9 cellular contexts compared by ENCODE assay signal in the genomic region with DNA sequence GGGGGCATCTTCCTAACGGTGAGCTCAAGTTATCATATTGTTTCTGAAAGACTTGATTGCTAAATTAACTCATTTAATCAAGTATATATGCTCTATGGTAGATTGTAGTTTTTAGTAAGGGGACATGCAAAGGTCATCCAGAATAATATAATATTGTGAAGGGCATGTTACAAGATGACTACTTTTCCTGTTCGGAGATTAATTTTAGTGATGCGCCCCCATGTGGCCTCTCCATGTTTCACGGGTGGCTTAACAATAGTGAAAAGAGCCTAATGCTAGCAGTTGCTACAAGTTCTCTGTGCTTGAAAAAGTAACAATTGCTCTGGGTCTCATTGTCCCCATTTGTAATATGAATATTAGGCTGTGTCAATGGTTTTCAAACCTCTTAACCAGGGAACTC. TPM values are rescaled to one million over a fixed set of nuclear protein-coding genes. Genes with fewer than 3 reads are reported as not detected.
DNase-seq lines count a peak whose midpoint lies in the region; ATAC-seq and TF ChIP-seq lines count a peak whose summit lies in the region.
"Had no signal": no experiment of that assay in that cellular context is flagged by ENCODE, and none has a peak within 500 bp of the region (broad histone marks: within the 10 kb centered on the region; RNA-seq: fewer than 3 reads in every experiment).

No MANE protein-coding gene starts in this region.

- H3K14ac ChIP-seq in mesenchymal stem cell (ENCODE audit: low read length in 2 of 2), result no peak overlapping the region

- H2BK120ac ChIP-seq in mesenchymal stem cell (ENCODE audit: low read depth, low read length), result no peak overlapping the region

- H3K9me3 ChIP-seq in mesenchymal stem cell (ENCODE audit: control insufficient read depth, low read length), result no peaks in the 10 kb centered on the region

- no peak overlapping the region for H2AK5ac ChIP-seq in mesenchymal stem cell (ENCODE audit: low read length, severe bottlenecking)

- no peak overlapping the region for H2AFZ ChIP-seq in mesenchymal stem cell (ENCODE audit: low read depth, low read length)

- H3K9me3 Mint-ChIP-seq in T-helper 2 cell treated with Interferon-gamma antibody and Interleukin-4, amounts not matched to agents 5 μg/mL and 100 μg/mL, for 36 hours, result no peaks in the 10 kb centered on the region
- H3K9me3 Mint-ChIP-seq in MCF 10A (ENCODE audit: unreplicated experiment) (no peaks in the 10 kb centered on the region), type B pancreatic cell (no peaks in the 10 kb centered on the region)

- H3K36me3 ChIP-seq in mesenchymal stem cell (ENCODE audit: control insufficient read depth in 1 of 2, insufficient read depth in 2 of 2, low read depth in 1 of 2, low read length in 2 of 2), result no peaks in the 10 kb centered on the region

- no peak overlapping the region for H3K4ac ChIP-seq in mesenchymal stem cell (ENCODE audit: low read depth in 1 of 2, low read length in 2 of 2)

- no peak overlapping the region for H2BK12ac ChIP-seq in mesenchymal stem cell (ENCODE audit: low read length in 2 of 2)

- intact Hi-C loops in MCF 10A (cut with micrococcal nuclease), result loop anchor here (1.0 to 5.0 kb wide), 2 partner anchors 232 to 1215 kb away; no protein-coding TSS in a partner anchor

- no peak overlapping the region for H3K27ac ChIP-seq in mesenchymal stem cell (ENCODE audit: low read length, poor library complexity, severe bottlenecking)

- BruUV-seq in MCF 10A (replicated peaks; lab: Mats Ljungman, UMichigan), result no TSS peak

- peak; percentile 32 for DNase-seq in EH (ENCODE audit: low read depth)
- peak; percentile 3 for DNase-seq in T-helper 2 cell treated with Interferon-gamma antibody and Interleukin-4, amounts not matched to agents 5 μg/mL and 100 μg/mL, for 36 hours (ENCODE audit: low spot score)
- peak; percentile 47 for DNase-seq in MCF 10A (ENCODE audit: unreplicated experiment)
- peak; percentile 10 for DNase-seq in mesenchymal stem cell
- DNase-seq in type B pancreatic cell (ENCODE audit: extremely low spot score, unreplicated experiment), result no peak
- DNase-seq in HuH-7 (ENCODE audit: low spot score), result no peak
- DNase-seq in SKM-1 treated with dmso at 0.1 percent for 144 hours (lab: John Stamatoyannopoulos, UW; ENCODE audit: unreplicated experiment), result no peak

- no peak overlapping the region for H4K8ac ChIP-seq in mesenchymal stem cell (ENCODE audit: low read length)

- H2BK5ac ChIP-seq in mesenchymal stem cell (ENCODE audit: low read depth, low read length, poor library complexity, severe bottlenecking), result no peak overlapping the region

- CTCF ChIA-PET in MCF 10A (lab: Yijun Ruan, JAX), result interaction anchor here (0.7 to 2.9 kb wide), 12 partner anchors 11 to 1216 kb away, joined by 3 to 15 read pairs (median 3); partner anchors contain the start of gene SMPX

- peaks cover 0 to 2% of the 10 kb centered on the region in 2 experiments for H3K27me3 ChIP-seq in mesenchymal stem cell (ENCODE audit: control insufficient read depth in 1 of 2, insufficient read depth in 1 of 2, low read length in 2 of 2)

- H3K27me3 Mint-ChIP-seq in T-helper 2 cell treated with Interferon-gamma antibody and Interleukin-4, amounts not matched to agents 5 μg/mL and 100 μg/mL, for 36 hours (ENCODE audit: low read depth), result peaks cover 16% of the 10 kb centered on the region
- H3K27me3 Mint-ChIP-seq in MCF 10A (ENCODE audit: insufficient read depth, unreplicated experiment) (peaks cover 72% of the 10 kb centered on the region), type B pancreatic cell (peaks cover 14% of the 10 kb centered on the region)

- no peak overlapping the region for H3K9ac ChIP-seq in mesenchymal stem cell (ENCODE audit: low read length)

- no peak overlapping the region for H3K18ac ChIP-seq in mesenchymal stem cell (ENCODE audit: low read depth in 1 of 2, low read length in 2 of 2)

- no peak overlapping the region for H2BK15ac ChIP-seq in mesenchymal stem cell (ENCODE audit: low read depth, poor library complexity, severe bottlenecking)

- H3K27ac Mint-ChIP-seq in T-helper 2 cell treated with Interferon-gamma antibody and Interleukin-4, amounts not matched to agents 5 μg/mL and 100 μg/mL, for 36 hours, result no peak overlapping the region
- H3K27ac Mint-ChIP-seq in MCF 10A (ENCODE audit: low read depth, unreplicated experiment) (no peak overlapping the region), type B pancreatic cell (no peak overlapping the region)

- no peak overlapping the region for H3K4me3 Mint-ChIP-seq in T-helper 2 cell treated with Interferon-gamma antibody and Interleukin-4, amounts not matched to agents 5 μg/mL and 100 μg/mL, for 36 hours
- H3K4me3 Mint-ChIP-seq in MCF 10A (ENCODE audit: unreplicated experiment) (no peak overlapping the region), type B pancreatic cell (no peak overlapping the region)

- H3K4me2 ChIP-seq in mesenchymal stem cell (ENCODE audit: low read length, poor library complexity, severe bottlenecking), result no peak overlapping the region

- no peak overlapping the region for H4K91ac ChIP-seq in mesenchymal stem cell (ENCODE audit: low read length)

- H3K4me3 ChIP-seq in mesenchymal stem cell (ENCODE audit: insufficient read depth in 1 of 2, low read depth in 1 of 2, low read length in 2 of 2), result no peak overlapping the region

- no peak overlapping the region for H3K23ac ChIP-seq in mesenchymal stem cell (ENCODE audit: low read length in 2 of 2)

- no peaks in the 10 kb centered on the region for H3K4me1 Mint-ChIP-seq in T-helper 2 cell treated with Interferon-gamma antibody and Interleukin-4, amounts not matched to agents 5 μg/mL and 100 μg/mL, for 36 hours (ENCODE audit: low read depth)
- H3K4me1 Mint-ChIP-seq in MCF 10A (ENCODE audit: insufficient read depth, unreplicated experiment) (no peaks in the 10 kb centered on the region), type B pancreatic cell (ENCODE audit: unreplicated experiment) (peaks cover 18% of the 10 kb centered on the region)

- H3K79me1 ChIP-seq in mesenchymal stem cell (replicated peaks; ENCODE audit: low read length, poor library complexity, severe bottlenecking), result no peaks in the 10 kb centered on the region

- peaks cover 2% of the 10 kb centered on the region for H3K4me1 ChIP-seq in mesenchymal stem cell (ENCODE audit: control insufficient read depth, insufficient read depth, low read depth, low read length)

- POLR2A ChIA-PET in MCF 10A (lab: Yijun Ruan, JAX), result no interaction called here

- peak; percentile 46 for TF ChIP-seq CTCF in MCF 10A (IDR thresholded peaks at IDR 0.05; ENCODE audit: unreplicated experiment)
- TF ChIP-seq CTCF in type B pancreatic cell (conservative IDR thresholded peaks at IDR 0.05), result peak; percentile 81

- WGBS in mesenchymal stem cell, result 40% methylated on average over 3 of the region's 4 CpGs

- no peaks in the 10 kb centered on the region for H3K36me3 Mint-ChIP-seq in T-helper 2 cell treated with Interferon-gamma antibody and Interleukin-4, amounts not matched to agents 5 μg/mL and 100 μg/mL, for 36 hours (ENCODE audit: low read depth)
- peaks cover 5% of the 10 kb centered on the region for H3K36me3 Mint-ChIP-seq in MCF 10A (ENCODE audit: insufficient read depth, unreplicated experiment)
- no peaks in the 10 kb centered on the region for H3K36me3 Mint-ChIP-seq in type B pancreatic cell

- ATAC-seq in HG02678 (IDR thresholded peaks at IDR 0.05; ENCODE audit: unreplicated experiment), result peak; percentile 54

RNA-seq across cellular contexts. Expression of gene SMPX, which starts 12.2 kb away (rescaled TPM):
- total RNA-seq in MCF 10A (2022) (not detected in 2 replicates), type B pancreatic cell (ENCODE audit: low replicate concordance) (0.95 and 2.8 TPM in 2 replicates)
- polyA plus RNA-seq in mesenchymal stem cell (2013, experiment 1 of 2), result not detected
- not detected for polyA plus RNA-seq in mesenchymal stem cell (2013, experiment 2 of 2)
- total RNA-seq: renal cortical epithelial cell had no signal

Comparison
In these comparisons a context has a peak if more than half of its experiments do, and no peak if none do; other contexts are left out.
1. DNase-seq: peak in EH (single experiment), T-helper 2 cell treated with Interferon-gamma antibody and Interleukin-4, amounts not matched to agents 5 μg/mL and 100 μg/mL, for 36 hours (single experiment), MCF 10A (single experiment) and mesenchymal stem cell (single experiment); none in type B pancreatic cell (single experiment), HuH-7 (single experiment) and SKM-1 treated with dmso at 0.1 percent for 144 hours (single experiment).